Comparison of ENCODE assay signal across 13 cellular contexts in the genomic region with DNA sequence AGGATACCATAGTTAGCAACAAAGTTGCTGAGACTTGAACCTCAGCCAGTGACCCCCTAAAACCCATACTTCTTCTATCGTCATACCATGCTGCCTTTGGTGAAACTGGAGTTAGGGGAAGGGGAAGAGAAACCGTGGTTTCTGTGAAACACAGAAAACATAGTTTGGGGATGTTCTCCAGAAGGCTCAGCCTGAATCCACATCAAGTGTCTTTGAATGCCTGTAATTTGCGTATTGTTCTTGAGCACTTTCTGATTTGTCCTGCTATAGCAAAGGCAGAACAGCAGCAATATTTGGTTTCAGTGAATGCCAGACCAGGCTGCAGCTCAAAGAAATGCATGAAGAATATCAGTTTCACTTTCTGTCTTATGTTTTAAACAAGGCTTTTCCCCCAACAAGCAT.
DNase-seq lines count a peak whose midpoint lies in the region; ATAC-seq, FAIRE-seq and TF ChIP-seq lines count a peak whose summit lies in the region.
"Had no signal": no experiment of that assay in that cellular context is flagged by ENCODE, and none has a peak within 500 bp of the region (broad histone marks: within the 10 kb centered on the region; RNA-seq: fewer than 3 reads in every experiment).

No MANE protein-coding gene starts in this region.

- POLR2A ChIA-PET in naive thymus-derived CD4-positive, alpha-beta T cell (lab: Charles Lee), result no interaction called here

- CTCF ChIA-PET in naive thymus-derived CD4-positive, alpha-beta T cell (lab: Charles Lee), result no interaction called here

- no peaks in the 10 kb centered on the region for H3K9me3 ChIP-seq in naive thymus-derived CD4-positive, alpha-beta T cell (ENCODE audit: control insufficient read depth in 2 of 3, low read length in 3 of 3)
- H3K9me3 ChIP-seq in tibial nerve (peaks cover 0 to 5% (median 0%) of the 10 kb centered on the region in 4 donors), WERI-Rb-1 (ENCODE audit: severe bottlenecking) (no peaks in the 10 kb centered on the region), kidney (ENCODE audit: control insufficient read depth in 1 of 2, low read length in 2 of 2) (no peaks in the 10 kb centered on the region)

- FAIRE-seq in kidney (lab: Jason Lieb, UNC), result no peak

- no peak overlapping the region for H3K27ac Mint-ChIP-seq in naive thymus-derived CD4-positive, alpha-beta T cell
- H3K27ac Mint-ChIP-seq: naive B cell had no signal

- DNase-seq in globus pallidus (ENCODE audit: low spot score) (peak; percentile 20), tibial nerve (ENCODE audit: low spot score in 2 of 2) (no peak), WERI-Rb-1 (no peak), kidney (no peak)
- DNase-seq in naive thymus-derived CD4-positive, alpha-beta T cell, result no peak
- DNase-seq: activated CD4-positive, alpha-beta T cell treated with anti-CD3 and anti-CD28 coated beads, Interleukin-2, amount 50 U/mL, for 4 hours; naive B cell; NCI-H2171; stimulated activated CD4-positive, alpha-beta T cell treated with anti-CD3 and anti-CD28 coated beads, Interleukin-12 subunit alpha, Interleukin-12 subunit beta, amount 100 ng/mL, for 4 hours; stimulated activated naive CD4-positive, alpha-beta T cell had no signal

- ATAC-seq in GM18868 (IDR thresholded peaks at IDR 0.05; ENCODE audit: unreplicated experiment) (peak; percentile 92), GM21619 (IDR thresholded peaks at IDR 0.05; ENCODE audit: unreplicated experiment) (peak; percentile 68), HG03354 (IDR thresholded peaks at IDR 0.05; ENCODE audit: poor library complexity, severe bottlenecking, unreplicated experiment) (peak; percentile 73)
- ATAC-seq in naive thymus-derived CD4-positive, alpha-beta T cell, result no peak

- no peaks in the 10 kb centered on the region for H3K36me3 Mint-ChIP-seq in naive thymus-derived CD4-positive, alpha-beta T cell
- H3K36me3 Mint-ChIP-seq: naive B cell had no signal

- H3K36me3 ChIP-seq in naive thymus-derived CD4-positive, alpha-beta T cell (ENCODE audit: control insufficient read depth in 2 of 3, insufficient read depth in 3 of 3, low read length in 3 of 3), result no peaks in the 10 kb centered on the region
- H3K36me3 ChIP-seq in tibial nerve (no peaks in the 10 kb centered on the region), WERI-Rb-1 (no peaks in the 10 kb centered on the region), kidney (ENCODE audit: control insufficient read depth in 1 of 2, insufficient read depth in 2 of 2, low read length in 2 of 2) (no peaks in the 10 kb centered on the region)

- H3K4me3 ChIP-seq in naive thymus-derived CD4-positive, alpha-beta T cell (ENCODE audit: low read length), result no peak overlapping the region
- H3K4me3 ChIP-seq in tibial nerve (no peak overlapping the region), WERI-Rb-1 (ENCODE audit: low read depth, low read length) (no peak overlapping the region), kidney (ENCODE audit: low read length in 2 of 2) (no peak overlapping the region)

- TF ChIP-seq CTCF in tibial nerve (IDR thresholded peaks at IDR 0.05) (no peak), WERI-Rb-1 (IDR thresholded peaks at IDR 0.05; ENCODE audit: low read depth, low read length) (no peak), kidney (IDR thresholded peaks at IDR 0.05; ENCODE audit: borderline replicate concordance, extremely low read depth, insufficient read depth) (no peak)

- no peaks in the 10 kb centered on the region for H3K27me3 ChIP-seq in naive thymus-derived CD4-positive, alpha-beta T cell (ENCODE audit: control insufficient read depth in 2 of 2, insufficient read depth in 2 of 2, low read length in 2 of 2)
- H3K27me3 ChIP-seq in tibial nerve (no peaks in the 10 kb centered on the region), WERI-Rb-1 (ENCODE audit: insufficient read depth, low read depth, severe bottlenecking) (peaks cover 29% of the 10 kb centered on the region)

- H3K4me1 ChIP-seq in naive thymus-derived CD4-positive, alpha-beta T cell (ENCODE audit: control insufficient read depth in 2 of 2, insufficient read depth in 2 of 2, low read length in 2 of 2), result no peaks in the 10 kb centered on the region
- no peaks in the 10 kb centered on the region for H3K4me1 ChIP-seq in tibial nerve
- H3K4me1 ChIP-seq in kidney (ENCODE audit: control insufficient read depth in 1 of 2, insufficient read depth in 1 of 2, low read depth in 1 of 2, low read length in 2 of 2), result no peaks in the 10 kb centered on the region

- intact Hi-C loops in naive thymus-derived CD4-positive, alpha-beta T cell (cut with micrococcal nuclease), result no loop called here
- intact Hi-C loops in kidney (cut with DNase I), result no loop called here

- WGBS in tibial nerve, 2 donors, result 74 to 79% methylated on average over 3 of the region's 3 CpGs

- H3K27me3 Mint-ChIP-seq in naive thymus-derived CD4-positive, alpha-beta T cell, result peaks cover 3 to 19% (median 9%) of the 10 kb centered on the region in 5 donors

- H3K9ac ChIP-seq in kidney (ENCODE audit: low read length in 2 of 2), result no peak overlapping the region

- TF ChIP-seq POLR2A in tibial nerve (IDR thresholded peaks at IDR 0.05), result no peak

- peaks cover 0 to 8% (median 0%) of the 10 kb centered on the region in 11 donors for H3K9me3 Mint-ChIP-seq in naive thymus-derived CD4-positive, alpha-beta T cell

- H3K27ac ChIP-seq in naive thymus-derived CD4-positive, alpha-beta T cell (ENCODE audit: low read depth, low read length), result no peak overlapping the region
- H3K27ac ChIP-seq in tibial nerve (no peak overlapping the region), WERI-Rb-1 (no peak overlapping the region), kidney (ENCODE audit: low read depth in 2 of 2, low read length in 2 of 2) (no peak overlapping the region)

- no peak for TF ChIP-seq EP300 in tibial nerve (IDR thresholded peaks at IDR 0.05)

- no peak overlapping the region for H3K4me3 Mint-ChIP-seq in naive thymus-derived CD4-positive, alpha-beta T cell
- H3K4me3 Mint-ChIP-seq: naive B cell had no signal

- H3K4me1 Mint-ChIP-seq in naive thymus-derived CD4-positive, alpha-beta T cell, result peaks cover 0 to 3% (median 0%) of the 10 kb centered on the region in 7 donors
- H3K4me1 Mint-ChIP-seq: naive B cell had no signal
